ENCODE assay signal across 1 cellular context in the genomic region with DNA sequence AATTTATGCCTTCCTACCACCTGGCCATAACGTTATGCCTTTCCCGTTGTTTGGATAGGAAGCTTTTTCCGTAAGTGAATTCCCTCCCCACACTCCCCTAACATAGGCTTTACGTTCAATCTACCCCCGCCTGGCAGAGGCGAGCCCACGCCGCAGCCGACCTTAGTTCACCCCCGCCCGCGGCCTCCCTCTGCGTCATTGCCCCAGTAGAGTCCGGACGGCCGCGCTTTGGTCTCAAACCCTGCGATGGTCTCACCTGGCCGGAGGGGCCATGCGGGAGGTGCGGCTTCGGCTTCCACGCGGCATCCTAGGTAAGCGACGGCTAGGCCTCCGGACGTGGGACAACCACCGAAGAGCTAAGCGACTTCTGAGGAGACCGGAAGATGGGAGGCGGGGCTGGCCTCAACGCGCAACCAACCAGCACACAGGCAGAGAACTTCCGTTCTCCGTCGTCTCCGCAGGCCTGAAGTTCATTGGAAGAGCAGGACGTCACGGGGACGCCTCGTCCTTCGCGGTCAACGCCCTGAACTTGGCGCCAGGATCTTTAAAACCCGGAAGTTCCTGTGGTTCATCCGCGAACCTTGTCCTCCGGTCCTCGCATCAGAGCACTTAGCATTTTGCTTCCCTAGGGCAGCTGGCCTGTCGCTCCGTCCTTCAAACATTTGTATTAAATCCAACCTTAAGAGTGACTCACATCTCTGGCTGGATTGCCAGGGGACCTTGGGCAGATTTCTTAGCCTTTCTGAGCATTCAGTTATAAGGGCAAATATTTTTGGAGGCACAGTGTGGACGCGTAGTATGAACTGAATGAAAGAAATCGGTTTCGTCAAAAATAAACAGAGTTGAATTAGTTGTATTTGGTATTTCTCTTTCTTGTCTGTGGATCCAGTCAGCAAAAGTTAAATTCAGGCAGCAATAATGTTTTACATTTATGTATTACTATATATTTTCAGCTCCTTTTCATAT.
TF ChIP-seq lines count a peak whose summit lies in the region.

A gene with protein sequence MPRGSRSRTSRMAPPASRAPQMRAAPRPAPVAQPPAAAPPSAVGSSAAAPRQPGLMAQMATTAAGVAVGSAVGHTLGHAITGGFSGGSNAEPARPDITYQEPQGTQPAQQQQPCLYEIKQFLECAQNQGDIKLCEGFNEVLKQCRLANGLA (minus strand): TSS at position 369 of the 966 bp plus-strand sequence. CDS start 63 bp downstream, at position 306.

TF ChIP-seq in liver, 16 proteins besides CTCF, POLR2A, EP300 and RAD21 (continued from another document):
- peak; percentile 90 to 96 for TF ChIP-seq GABPA (IDR thresholded peaks at IDR 0.05 in 1 of 2, conservative IDR thresholded peaks at IDR 0.05 in 1 of 2)
- TF ChIP-seq FOXA1 (IDR thresholded peaks at IDR 0.05), result no peak
